In genomic region chr2:70954886-70955285, GRCh38 we compare ENCODE assay signal across 2 cellular contexts.
TF ChIP-seq lines count a peak whose summit lies in the region.

No MANE protein-coding gene starts in this region.

TF ChIP-seq in H1, 55 proteins besides CTCF, POLR2A, EP300 and RAD21:
- TF ChIP-seq HDAC2 (IDR thresholded peaks at IDR 0.05; ENCODE audit: borderline replicate concordance in 1 of 2, low read depth in 2 of 2, low read length in 2 of 2): no peak
- TF ChIP-seq CBX8 (IDR thresholded peaks at IDR 0.05; ENCODE audit: borderline replicate concordance, low read depth, low read length): no peak
- no peak for TF ChIP-seq POU5F1 (IDR thresholded peaks at IDR 0.05; ENCODE audit: low read depth, low read length)
- no peak for TF ChIP-seq PHF8 (conservative IDR thresholded peaks at IDR 0.05; ENCODE audit: low read depth, low read length)
- no peak for TF ChIP-seq CBX5 (IDR thresholded peaks at IDR 0.05; ENCODE audit: low read depth, low read length)
- TF ChIP-seq SP4 (IDR thresholded peaks at IDR 0.05; ENCODE audit: low read length): no peak
- no peak for TF ChIP-seq SP1 (IDR thresholded peaks at IDR 0.05; ENCODE audit: low read depth, low read length)
- TF ChIP-seq SAP30 (IDR thresholded peaks at IDR 0.05; ENCODE audit: insufficient read depth, insufficient replicate concordance, low read length): no peak
- no peak for TF ChIP-seq USF2 (IDR thresholded peaks at IDR 0.05; ENCODE audit: low read length)
- TF ChIP-seq RXRA (IDR thresholded peaks at IDR 0.05; ENCODE audit: insufficient read depth, low read depth, low read length): no peak
- TF ChIP-seq SP2 (IDR thresholded peaks at IDR 0.05; ENCODE audit: low read length): no peak
TF ChIP-seq in H1: peak in this region for 0.

TF ChIP-seq in HEK293T, 16 proteins besides CTCF, POLR2A, EP300 and RAD21:
- TF ChIP-seq L3MBTL2 (conservative IDR thresholded peaks at IDR 0.05) (no peak), BHLHE40 (IDR thresholded peaks at IDR 0.05; ENCODE audit: borderline replicate concordance) (no peak), ELF4 (IDR thresholded peaks at IDR 0.05) (no peak), FOXM1 (IDR thresholded peaks at IDR 0.05; ENCODE audit: borderline replicate concordance) (no peak), FOXA1 (IDR thresholded peaks at IDR 0.05) (no peak), TARDBP (IDR thresholded peaks at IDR 0.05) (no peak), NFRKB (IDR thresholded peaks at IDR 0.05) (no peak), SUZ12 (IDR thresholded peaks at IDR 0.05) (no peak), CTBP1 (IDR thresholded peaks at IDR 0.05; ENCODE audit: borderline replicate concordance) (no peak), LEF1 (IDR thresholded peaks at IDR 0.05; ENCODE audit: borderline replicate concordance) (no peak), PKNOX1 (IDR thresholded peaks at IDR 0.05) (no peak), HDGF (IDR thresholded peaks at IDR 0.05; ENCODE audit: borderline replicate concordance) (no peak), ZNF384 (IDR thresholded peaks at IDR 0.05) (no peak), FOXK2 (IDR thresholded peaks at IDR 0.05) (no peak), SP1 (IDR thresholded peaks at IDR 0.05) (no peak), ARNT (IDR thresholded peaks at IDR 0.05) (no peak)
